Comparison of ENCODE assay signal across 23 cellular contexts in genomic region chr2:144666032-144666431, GRCh38.
A peak's percentile ranks its signal among the peaks of the same experiment; 100 is the strongest.
DNase-seq lines count a peak whose midpoint lies in the region; ATAC-seq and TF ChIP-seq lines count a peak whose summit lies in the region.
"Had no signal": no experiment of that assay in that cellular context is flagged by ENCODE, and none has a peak within 500 bp of the region (broad histone marks: within the 10 kb centered on the region; RNA-seq: fewer than 3 reads in every experiment).

No MANE protein-coding gene starts in this region.

- H3K14ac ChIP-seq in neuronal stem cell (ENCODE audit: low read length), result no peak overlapping the region

- no peaks in the 10 kb centered on the region for H3K79me1 ChIP-seq in neuronal stem cell (ENCODE audit: low read depth, low read length)

- no peak overlapping the region for H3K27ac ChIP-seq in GM23248
- no peak overlapping the region for H3K27ac ChIP-seq in neuronal stem cell (replicated peaks; ENCODE audit: low read length)
- H3K27ac ChIP-seq in esophagus squamous epithelium, result no peak overlapping the region
- H3K27ac ChIP-seq: gastroesophageal sphincter, SJSA1, stomach had no signal

- no peak for ATAC-seq in HG03457 (IDR thresholded peaks at IDR 0.05; ENCODE audit: unreplicated experiment)
- ATAC-seq: CD8-positive, alpha-beta T cell; gastroesophageal sphincter had no signal

- H2AK5ac ChIP-seq in neuronal stem cell (ENCODE audit: low read depth, low read length), result no peak overlapping the region

- H2BK15ac ChIP-seq in neuronal stem cell (ENCODE audit: low read length), result no peak overlapping the region

- H4K91ac ChIP-seq in neuronal stem cell (ENCODE audit: low read depth, low read length, poor library complexity), result no peak overlapping the region

- no peaks in the 10 kb centered on the region for H3K79me2 ChIP-seq in GM23248 (ENCODE audit: insufficient read depth)

- H3K9ac ChIP-seq in GM23248 (no peak overlapping the region), neuronal stem cell (ENCODE audit: low read depth, low read length, poor library complexity) (no peak overlapping the region)

- H3K9me3 ChIP-seq in GM23248 (ENCODE audit: low read depth), result no peaks in the 10 kb centered on the region
- no peaks in the 10 kb centered on the region for H3K9me3 ChIP-seq in neuronal stem cell (replicated peaks in 1 of 2; ENCODE audit: control insufficient read depth in 2 of 2, insufficient read depth in 1 of 2, low read depth in 1 of 2, low read length in 2 of 2)
- no peaks in the 10 kb centered on the region for H3K9me3 ChIP-seq in esophagus squamous epithelium
- H3K9me3 ChIP-seq: gastroesophageal sphincter, SJSA1, stomach had no signal

- no peaks in the 10 kb centered on the region for H3F3A ChIP-seq in GM23248 (ENCODE audit: insufficient read depth)

- no peak overlapping the region for H3K23ac ChIP-seq in neuronal stem cell (ENCODE audit: low read depth, low read length, poor library complexity)

- H3K4ac ChIP-seq in neuronal stem cell (ENCODE audit: low read length), result no peak overlapping the region

- no peak overlapping the region for H2BK5ac ChIP-seq in neuronal stem cell (ENCODE audit: low read length)

- H3K4me3 ChIP-seq in GM23248 (no peak overlapping the region), neuronal stem cell (ENCODE audit: low read length in 2 of 2) (no peak overlapping the region), esophagus squamous epithelium (no peak overlapping the region)
- H3K4me3 ChIP-seq: gastroesophageal sphincter, SJSA1, stomach had no signal

- intact Hi-C loops in esophagus squamous epithelium (cut with DNase I), result no loop called here

- H3K36me3 ChIP-seq in GM23248 (ENCODE audit: low read depth) (no peaks in the 10 kb centered on the region), neuronal stem cell (replicated peaks in 1 of 2; ENCODE audit: control insufficient read depth in 2 of 2, insufficient read depth in 2 of 2, low read length in 2 of 2) (no peaks in the 10 kb centered on the region), esophagus squamous epithelium (no peaks in the 10 kb centered on the region)
- H3K36me3 ChIP-seq: gastroesophageal sphincter, SJSA1, stomach had no signal

- DNase-seq in GM23248, result peak; percentile 47
- DNase-seq in MV-4-11 (lab: John Stamatoyannopoulos, UW), result peak; percentile 33
- peak; percentile 77 for DNase-seq in SKM-1 treated with dmso at 0.1 percent for 144 hours (lab: John Stamatoyannopoulos, UW; ENCODE audit: unreplicated experiment)
- DNase-seq in iris pigment epithelial cell (ENCODE audit: low read depth), result peak; percentile 46
- DNase-seq in neuronal stem cell (ENCODE audit: low spot score), result no peak
- no peak for DNase-seq in AG08396 (ENCODE audit: low spot score)
- no peak for DNase-seq in esophagus squamous epithelium (lab: John Stamatoyannopoulos, UW)
- DNase-seq: activated CD4-positive, alpha-beta T cell treated with anti-CD3 and anti-CD28 coated beads, Interleukin-2, amount 50 U/mL, for 48 hours; activated T-cell treated with anti-CD3 and anti-CD28 coated beads for 4 hours; amygdala; CD8-positive, alpha-beta T cell; central memory CD4-positive, alpha-beta T cell; DMS53; erythroblast; GF-D8; HFFc6; NCI-H2029; NCI-H446; stimulated activated CD4-positive, alpha-beta T cell treated with anti-CD3 and anti-CD28 coated beads, Interleukin-4, amount 100 ng/mL, for 4 hours; stomach had no signal

- TF ChIP-seq POLR2A in esophagus squamous epithelium (IDR thresholded peaks at IDR 0.05), result no peak

- H3K18ac ChIP-seq in neuronal stem cell (ENCODE audit: low read length), result no peak overlapping the region

- WGBS in GM23248 (ENCODE audit: low coverage in 1 of 2, low lambda C conversion rate in 2 of 2, missing lambda C conversion rate in 2 of 2), 2 experiments, result 73 to 74% methylated on average over 5 of the region's 5 CpGs
- WGBS in neuronal stem cell (ENCODE audit: extremely low coverage in 2 of 2, insufficient read length in 2 of 2, insufficient replicate concordance in 1 of 2), 2 donors, result no CpG with 5 or more reads among the region's 5 CpGs
- 61 to 71% methylated on average over 5 of the region's 5 CpGs for WGBS in esophagus squamous epithelium, 2 donors

- in situ Hi-C loops in GM23248 (cut with MboI), result no loop called here

- H2AFZ ChIP-seq in GM23248, result no peak overlapping the region
- no peak overlapping the region for H2AFZ ChIP-seq in neuronal stem cell (ENCODE audit: low read length)

- no peak overlapping the region for H2BK120ac ChIP-seq in neuronal stem cell (ENCODE audit: low read depth, low read length)

- no peaks in the 10 kb centered on the region for H3K27me3 ChIP-seq in GM23248 (replicated peaks; ENCODE audit: insufficient read depth)
- H3K27me3 ChIP-seq in neuronal stem cell (ENCODE audit: control insufficient read depth in 3 of 3, insufficient read depth in 3 of 3, low read depth in 1 of 3, low read length in 3 of 3), result no peaks in the 10 kb centered on the region
- H3K27me3 ChIP-seq in esophagus squamous epithelium, result no peaks in the 10 kb centered on the region
- H3K27me3 ChIP-seq: gastroesophageal sphincter, SJSA1, stomach had no signal

- no peak overlapping the region for H4K8ac ChIP-seq in neuronal stem cell (ENCODE audit: low read depth, low read length)

- H3K4me1 ChIP-seq in GM23248 (ENCODE audit: insufficient read depth) (peaks cover 5% of the 10 kb centered on the region; the same call in 1 of the 2 replicates), neuronal stem cell (ENCODE audit: control insufficient read depth in 2 of 2, insufficient read depth in 1 of 2, low read depth in 1 of 2, low read length in 2 of 2) (peaks cover 2 to 11% of the 10 kb centered on the region in 2 donors), esophagus squamous epithelium (no peaks in the 10 kb centered on the region)
- H3K4me1 ChIP-seq: gastroesophageal sphincter, stomach had no signal

- H4K20me1 ChIP-seq in GM23248 (ENCODE audit: insufficient read depth), result no peaks in the 10 kb centered on the region

- no peak overlapping the region for H2BK12ac ChIP-seq in neuronal stem cell (ENCODE audit: low read length)

- H3K4me2 ChIP-seq in GM23248 (ENCODE audit: unreplicated experiment), result peak overlapping the region; percentile 12
- H3K4me2 ChIP-seq in neuronal stem cell (ENCODE audit: insufficient read depth, low read length, poor library complexity, severe bottlenecking), result no peak overlapping the region

- H3K9me2 ChIP-seq in GM23248 (ENCODE audit: insufficient read depth), result no peaks in the 10 kb centered on the region

- TF ChIP-seq CTCF in esophagus squamous epithelium (IDR thresholded peaks at IDR 0.05), result no peak

Comparison
In these comparisons a context has a peak if more than half of its experiments do, and no peak if none do; other contexts are left out.
1. DNase-seq: peak in GM23248 (single experiment), MV-4-11 (single experiment), SKM-1 treated with dmso at 0.1 percent for 144 hours (single experiment) and iris pigment epithelial cell (single experiment); none in neuronal stem cell (single experiment), AG08396 (single experiment) and esophagus squamous epithelium (single experiment).